In the genomic region with DNA sequence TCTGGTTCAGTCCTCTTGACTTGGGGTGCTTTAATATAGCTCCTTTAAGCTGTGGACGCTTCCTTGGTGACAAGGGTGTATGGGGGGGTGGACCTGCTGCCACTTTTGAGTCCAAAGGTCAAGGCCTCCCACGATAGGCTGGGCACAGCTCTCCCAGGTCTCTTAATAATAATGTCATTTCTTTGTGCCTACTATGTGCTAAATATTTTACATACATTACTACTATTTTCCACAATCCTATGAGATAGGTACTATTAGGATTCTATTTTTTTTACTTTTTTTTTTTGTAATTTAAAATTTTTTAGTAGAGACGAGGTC, we compare ENCODE assay signal across 19 cellular contexts. TPM values are rescaled to one million over a fixed set of nuclear protein-coding genes. Genes with fewer than 3 reads are reported as not detected.
A peak's percentile ranks its signal among the peaks of the same experiment; 100 is the strongest.
DNase-seq lines count a peak whose midpoint lies in the region; ATAC-seq and TF ChIP-seq lines count a peak whose summit lies in the region.
"Had no signal": no experiment of that assay in that cellular context is flagged by ENCODE, and none has a peak within 500 bp of the region (broad histone marks: within the 10 kb centered on the region; RNA-seq: fewer than 3 reads in every experiment).

No MANE protein-coding gene starts in this region.

- peak overlapping the region in 2 of 3 donors; percentile 59 to 74 for H3K27ac Mint-ChIP-seq in IgD-negative memory B cell

- H3K36me3 Mint-ChIP-seq in IgD-negative memory B cell: peaks cover 3% of the 10 kb centered on the region

- ATAC-seq in left ventricle myocardium superior (no peak), GM19023 (IDR thresholded peaks at IDR 0.05; ENCODE audit: unreplicated experiment) (no peak)
- ATAC-seq: GM23338; sciatic nerve; stimulated activated naive B cell treated with anti-CD40 and anti-IgM and Interleukin-4, amounts not matched to agents 10 μg/mL and 1 μg/mL and 100 μg/mL, for 72 hours had no signal

- H3K27ac ChIP-seq in cardiac muscle cell (peak overlapping the region; percentile 82), skeletal muscle tissue (ENCODE audit: low read depth, low read length) (peak overlapping the region; percentile 98)
- peak overlapping the region; percentile 44 for H3K27ac ChIP-seq in effector memory CD4-positive, alpha-beta T cell (ENCODE audit: insufficient read depth, low read length, poor library complexity, severe bottlenecking)
- H3K27ac ChIP-seq: RWPE1, tibial nerve had no signal

- peaks cover 26 to 53% (median 52%) of the 10 kb centered on the region in 3 donors for H3K4me1 Mint-ChIP-seq in IgD-negative memory B cell
- H3K4me1 Mint-ChIP-seq: brain had no signal

- no peaks in the 10 kb centered on the region for H3K27me3 ChIP-seq in cardiac muscle cell
- H3K27me3 ChIP-seq in effector memory CD4-positive, alpha-beta T cell (replicated peaks; ENCODE audit: control insufficient read depth, insufficient read depth, low read length, poor library complexity, severe bottlenecking): no peaks in the 10 kb centered on the region
- H3K27me3 ChIP-seq in skeletal muscle tissue (ENCODE audit: control insufficient read depth in 3 of 3, insufficient read depth in 3 of 3, low read length in 3 of 3): no peaks in the 10 kb centered on the region
- H3K27me3 ChIP-seq: tibial nerve had no signal

- peak overlapping the region in 1 of 4 donors; percentile 37 for H3K4me3 Mint-ChIP-seq in IgD-negative memory B cell
- H3K4me3 Mint-ChIP-seq: brain, GM23338 had no signal

- intact Hi-C loops in left ventricle myocardium superior (cut with micrococcal nuclease): no loop called here

- H3K27me3 Mint-ChIP-seq in IgD-negative memory B cell: no peaks in the 10 kb centered on the region
- H3K27me3 Mint-ChIP-seq: brain; stimulated activated naive B cell treated with anti-CD40 and anti-IgM and Interleukin-4, amounts not matched to agents 10 μg/mL and 1 μg/mL and 100 μg/mL, for 72 hours had no signal

- H3K36me3 ChIP-seq in cardiac muscle cell (no peaks in the 10 kb centered on the region), skeletal muscle tissue (ENCODE audit: control insufficient read depth in 3 of 3, insufficient read depth in 3 of 3, low read length in 3 of 3) (peaks cover 29 to 37% (median 30%) of the 10 kb centered on the region in 3 donors)
- no peaks in the 10 kb centered on the region for H3K36me3 ChIP-seq in effector memory CD4-positive, alpha-beta T cell (ENCODE audit: control insufficient read depth, insufficient read depth, low read length)

- no peaks in the 10 kb centered on the region for H3K9me3 ChIP-seq in cardiac muscle cell (ENCODE audit: low read depth)
- no peaks in the 10 kb centered on the region for H3K9me3 ChIP-seq in effector memory CD4-positive, alpha-beta T cell (ENCODE audit: control insufficient read depth, low read length)
- H3K9me3 ChIP-seq in skeletal muscle tissue (ENCODE audit: control insufficient read depth in 3 of 3, low read length in 3 of 3): no peaks in the 10 kb centered on the region
- H3K9me3 ChIP-seq: tibial nerve had no signal

- H3K9me3 Mint-ChIP-seq in IgD-negative memory B cell: no peaks in the 10 kb centered on the region
- H3K9me3 Mint-ChIP-seq: brain; GM23338; stimulated activated naive B cell treated with anti-CD40 and anti-IgM and Interleukin-4, amounts not matched to agents 10 μg/mL and 1 μg/mL and 100 μg/mL, for 72 hours had no signal

- DNase-seq in cardiac muscle cell (ENCODE audit: low read depth in 1 of 2, low spot score in 1 of 2) (no peak), left ventricle myocardium superior (no peak), nucleus accumbens (lab: John Stamatoyannopoulos, UW) (no peak)
- DNase-seq in effector memory CD4-positive, alpha-beta T cell: no peak
- DNase-seq in stimulated activated naive CD4-positive, alpha-beta T cell (lab: John Stamatoyannopoulos, UW): no peak
- DNase-seq: activated CD4-positive, alpha-beta T cell treated with anti-CD3 and anti-CD28 coated beads, Interleukin-2, amount 50 U/mL, for 1 hour; DMS79; NCI-H524 treated with DMSO at 0.1 percent for 48 hours; stimulated activated naive B cell treated with anti-CD40 and anti-IgM and Interleukin-4, amounts not matched to agents 10 μg/mL and 1 μg/mL and 100 μg/mL, for 72 hours had no signal

- no peak for TF ChIP-seq CTCF in cardiac muscle cell (IDR thresholded peaks at IDR 0.05; ENCODE audit: low read depth, low read length)

- peak overlapping the region; percentile 57 to 100 (median 61) for H3K9ac ChIP-seq in skeletal muscle tissue (ENCODE audit: low read depth in 1 of 3, low read length in 3 of 3)

- H3K4me3 ChIP-seq in cardiac muscle cell (no peak overlapping the region), skeletal muscle tissue (ENCODE audit: low read length in 3 of 3) (peak overlapping the region in 1 of 3 donors; percentile 86)
- H3K4me3 ChIP-seq in effector memory CD4-positive, alpha-beta T cell (ENCODE audit: insufficient read depth, low read depth, low read length, poor library complexity, severe bottlenecking): no peak overlapping the region
- H3K4me3 ChIP-seq: GM23338, tibial nerve had no signal

- H3K4me1 ChIP-seq in cardiac muscle cell (ENCODE audit: low read depth) (peaks cover 36% of the 10 kb centered on the region), skeletal muscle tissue (ENCODE audit: control insufficient read depth in 3 of 3, insufficient read depth in 3 of 3, low read length in 3 of 3) (peaks cover 56 to 81% (median 56%) of the 10 kb centered on the region in 3 donors)
- peaks cover 95% of the 10 kb centered on the region for H3K4me1 ChIP-seq in effector memory CD4-positive, alpha-beta T cell (ENCODE audit: control insufficient read depth, insufficient read depth, low read length, poor library complexity, severe bottlenecking)

RNA-seq across cellular contexts. Expression of gene UCP3, which starts 0.3 kb away (rescaled TPM):
- total RNA-seq in cardiac muscle cell: 1.6 and 2.0 TPM in 2 replicates
- 0.59 and 0.95 TPM in 2 replicates for polyA plus RNA-seq in cardiac muscle cell
- total RNA-seq in left ventricle myocardium superior: 11.9 TPM
- 0.19 TPM for polyA plus RNA-seq in IgD-negative memory B cell
- 1.6 TPM for total RNA-seq in skeletal muscle tissue

RNA-seq across cellular contexts. Expression of gene UCP2, which starts 26.5 kb away (rescaled TPM):
- total RNA-seq in cardiac muscle cell: 4.7 and 25.9 TPM in 2 replicates
- 34.8 and 57.8 TPM in 2 replicates for polyA plus RNA-seq in cardiac muscle cell
- total RNA-seq in left ventricle myocardium superior: 28.6 TPM
- polyA plus RNA-seq in IgD-negative memory B cell: 1,475 TPM
- 25.1 TPM for total RNA-seq in skeletal muscle tissue

RNA-seq across cellular contexts. Expression of gene DNAJB13, which starts 58.4 kb away (rescaled TPM):
- total RNA-seq in cardiac muscle cell (0.24 and 0.28 TPM in 2 replicates), left ventricle myocardium superior (not detected), skeletal muscle tissue (not detected)
- polyA plus RNA-seq in cardiac muscle cell (0.25 TPM in 1 of 2 replicates, not detected in the other), IgD-negative memory B cell (0.35 TPM)
- total RNA-seq: osteocyte had no signal
- polyA plus RNA-seq: liver had no signal

Comparison
In these comparisons a context has a peak if more than half of its experiments do, and no peak if none do; other contexts are left out.
1. H3K27ac ChIP-seq: peak in every context shown above with its lines; median percentile 98 in skeletal muscle tissue; 82 in cardiac muscle cell; 44 in effector memory CD4-positive, alpha-beta T cell.